Comparison of ENCODE assay signal across 10 cellular contexts in the genomic region with DNA sequence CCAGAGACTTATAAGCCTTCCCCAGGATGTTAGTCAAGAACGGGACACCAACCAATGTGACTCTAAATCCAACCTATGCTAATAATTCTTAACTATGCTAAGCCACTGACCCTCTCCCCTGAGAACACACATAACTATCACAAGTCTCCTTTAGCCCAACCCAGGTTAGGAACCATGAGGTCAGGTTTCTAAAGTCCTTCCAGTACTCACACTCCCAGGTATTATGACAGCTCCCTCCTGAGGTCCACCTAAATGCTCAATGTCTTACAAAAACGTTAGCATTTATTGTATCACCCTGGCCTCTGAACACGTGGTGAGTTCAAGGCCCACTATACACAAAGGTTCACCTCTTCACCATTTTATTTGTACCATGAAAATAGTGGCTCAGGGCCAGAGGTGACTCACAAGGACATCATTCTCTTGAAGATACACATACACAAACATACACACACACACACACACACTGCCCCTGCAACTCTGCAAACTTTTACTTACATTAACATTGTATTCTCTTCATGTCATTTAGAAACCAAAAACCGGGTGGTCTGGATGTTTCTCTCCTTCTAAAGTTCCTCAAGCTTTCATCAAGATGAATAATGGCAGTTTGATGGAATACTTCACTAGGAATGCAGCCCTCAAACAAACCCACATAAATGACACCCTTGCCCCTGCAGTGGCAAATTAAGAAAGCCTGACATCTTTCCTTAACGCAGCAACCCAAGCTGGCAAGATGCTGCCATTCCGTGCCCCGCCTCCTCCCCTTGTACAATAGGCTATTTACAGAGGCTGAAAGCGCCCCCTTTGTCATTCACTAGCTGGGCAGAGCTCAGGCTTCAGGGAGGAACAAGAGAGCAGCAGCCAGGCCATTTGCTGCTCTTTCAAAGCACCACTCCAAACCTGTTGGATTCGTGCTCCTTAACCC. TPM values are rescaled to one million over a fixed set of nuclear protein-coding genes. Genes with fewer than 3 reads are reported as not detected.
A peak's percentile ranks its signal among the peaks of the same experiment; 100 is the strongest.
DNase-seq lines count a peak whose midpoint lies in the region; ATAC-seq and TF ChIP-seq lines count a peak whose summit lies in the region.
"Had no signal": no experiment of that assay in that cellular context is flagged by ENCODE, and none has a peak within 500 bp of the region (broad histone marks: within the 10 kb centered on the region; RNA-seq: fewer than 3 reads in every experiment).

No MANE protein-coding gene starts in this region.

- H3K27me3 Mint-ChIP-seq in effector memory CD8-positive, alpha-beta T cell = no peaks in the 10 kb centered on the region

- peaks cover 26 to 43% of the 10 kb centered on the region in 2 donors for H3K4me1 Mint-ChIP-seq in effector memory CD8-positive, alpha-beta T cell (ENCODE audit: low read depth in 2 of 2)

- H4K5ac ChIP-seq in IMR-90 (ENCODE audit: low read depth, low read length) = no peak overlapping the region

- peak; percentile 91 for DNase-seq in IMR-90
- DNase-seq in SW480 (ENCODE audit: low spot score) = peak; percentile 50
- DNase-seq in right cardiac atrium = no peak
- DNase-seq in effector memory CD8-positive, alpha-beta T cell = no peak
- DNase-seq: MM.1S had no signal

- no peak overlapping the region for H3K23ac ChIP-seq in IMR-90 (ENCODE audit: low read depth, low read length)

- H3K18ac ChIP-seq in IMR-90 (ENCODE audit: low read depth, low read length) = no peak overlapping the region

- peaks cover 18 to 24% of the 10 kb centered on the region in 2 experiments; a peak in 3 of 4 replicates for H3K79me1 ChIP-seq in IMR-90 (ENCODE audit: low read depth in 1 of 2, low read length in 2 of 2)

- H3K4ac ChIP-seq in IMR-90 (ENCODE audit: low read depth, low read length) = no peak overlapping the region; the same call in 1 of the 2 replicates

- 33% methylated on average over 3 of the region's 9 CpGs; no CpG with 5 or more reads in 1 of the 2 experiments for WGBS in IMR-90 (ENCODE audit: extremely low coverage in 2 of 2, insufficient read length in 1 of 2), 2 experiments
- 52% methylated on average over 9 of the region's 9 CpGs for WGBS in right cardiac atrium

- intact Hi-C loops in IMR-90 (cut with micrococcal nuclease) (no loop called here), right cardiac atrium (cut with DNase I) (no loop called here)

- H2AK5ac ChIP-seq in IMR-90 (ENCODE audit: low read depth, low read length) = 0 out of 2 replicates have a peak overlapping the region, but pooled peaks have one; percentile 8

- POLR2A ChIA-PET in IMR-90 (lab: Charles Lee; ENCODE audit: unreplicated experiment) = no interaction called here

- peaks cover 27% of the 10 kb centered on the region for H4K20me1 ChIP-seq in IMR-90 (ENCODE audit: insufficient read depth, low read length)

- H3K4me1 ChIP-seq in IMR-90 (ENCODE audit: control insufficient read depth, insufficient read depth, low read length) = peaks cover 6% of the 10 kb centered on the region; the same call in 1 of the 2 replicates
- peaks cover 9% of the 10 kb centered on the region for H3K4me1 ChIP-seq in right cardiac atrium (ENCODE audit: control insufficient read depth, insufficient read depth, low read length)
- H3K4me1 ChIP-seq in skeletal muscle satellite cell (ENCODE audit: control insufficient read depth, insufficient read depth, low read length) = peaks cover 43% of the 10 kb centered on the region

- H3K4me3 ChIP-seq in IMR-90 (ENCODE audit: insufficient read depth, low read depth, low read length) (no peak overlapping the region), right cardiac atrium (ENCODE audit: low read length) (no peak overlapping the region), skeletal muscle satellite cell (ENCODE audit: low read length) (no peak overlapping the region)

- H4K8ac ChIP-seq in IMR-90 (ENCODE audit: low read depth in 2 of 2, low read length in 2 of 2) = no peak overlapping the region

- H3K27me3 ChIP-seq in IMR-90 (ENCODE audit: control insufficient read depth, insufficient read depth, low read length) (0 out of 2 replicates have a peak, but pooled peaks cover 1% of the 10 kb centered on the region), right cardiac atrium (ENCODE audit: control insufficient read depth, insufficient read depth) (no peaks in the 10 kb centered on the region), skeletal muscle satellite cell (ENCODE audit: control insufficient read depth, insufficient read depth, low read length) (no peaks in the 10 kb centered on the region)

- H2BK20ac ChIP-seq in IMR-90 (ENCODE audit: low read depth, low read length) = 0 out of 2 replicates have a peak overlapping the region, but pooled peaks have one; percentile 0

- no peak overlapping the region for H3K56ac ChIP-seq in IMR-90 (ENCODE audit: extremely low read depth, insufficient read depth, low read length)

- TF ChIP-seq RAD21 in IMR-90 (IDR thresholded peaks at IDR 0.05; ENCODE audit: low read length) = no peak

- H3K27ac ChIP-seq in IMR-90 (ENCODE audit: insufficient read depth, low read length) (no peak overlapping the region), right cardiac atrium (ENCODE audit: low read length) (peak overlapping the region; percentile 86)

- CTCF ChIA-PET in IMR-90 (lab: Yijun Ruan, JAX) = interaction anchor here (0.7 kb wide), 1 partner anchor 12 kb away, joined by 3 read pairs; no protein-coding TSS in a partner anchor

- TF ChIP-seq CTCF in IMR-90 (conservative IDR thresholded peaks at IDR 0.05; ENCODE audit: low read depth, low read length) = no peak

- no peak overlapping the region for H2BK15ac ChIP-seq in IMR-90 (ENCODE audit: low read depth, low read length)

- H3K9ac ChIP-seq in IMR-90 (ENCODE audit: low read depth, low read length) (no peak overlapping the region), skeletal muscle satellite cell (ENCODE audit: low read depth, low read length) (no peak overlapping the region)

- H3K9me3 Mint-ChIP-seq in effector memory CD8-positive, alpha-beta T cell = no peaks in the 10 kb centered on the region
- H3K9me3 Mint-ChIP-seq: mesothelial cell of epicardium had no signal

- dilution Hi-C loops in IMR-90 (cut with HindIII; ENCODE audit: low sequenced_read_pairs, unreplicated experiment) = no loop called here

- H2BK5ac ChIP-seq in IMR-90 (ENCODE audit: low read depth, low read length, poor library complexity, severe bottlenecking) = no peak overlapping the region

- peak overlapping the region in 1 of 2 donors; percentile 57 for H3K27ac Mint-ChIP-seq in effector memory CD8-positive, alpha-beta T cell
- H3K27ac Mint-ChIP-seq: mesothelial cell of epicardium had no signal

- no peak overlapping the region for H3K4me3 Mint-ChIP-seq in effector memory CD8-positive, alpha-beta T cell
- H3K4me3 Mint-ChIP-seq: mesothelial cell of epicardium had no signal

- no peak overlapping the region for H2AK9ac ChIP-seq in IMR-90 (replicated peaks; ENCODE audit: low read depth, low read length, poor library complexity)

- no peak overlapping the region for H4K91ac ChIP-seq in IMR-90 (ENCODE audit: insufficient read depth, low read depth, low read length)

- H3K9me3 ChIP-seq in IMR-90 (ENCODE audit: control insufficient read depth, insufficient read depth, low read length) = no peaks in the 10 kb centered on the region
- H3K9me3 ChIP-seq in right cardiac atrium (ENCODE audit: control insufficient read depth, low read length) = no peaks in the 10 kb centered on the region
- H3K9me3 ChIP-seq in skeletal muscle satellite cell (replicated peaks; ENCODE audit: low read length) = no peaks in the 10 kb centered on the region

- in situ Hi-C loops in IMR-90 (cut with MboI; ENCODE audit: low sequenced_read_pairs) = no loop called here

- no peak overlapping the region for H2AFZ ChIP-seq in IMR-90 (replicated peaks; ENCODE audit: low read length, poor library complexity)

- no TSS peak for BruUV-seq in IMR-90 (replicated peaks; lab: Mats Ljungman, UMichigan)

- ATAC-seq in IMR-90 (ENCODE audit: low read depth) = peak; percentile 67
- ATAC-seq in right cardiac atrium = no peak
- ATAC-seq in GM18519 (IDR thresholded peaks at IDR 0.05; ENCODE audit: low FRiP score, unreplicated experiment) = no peak
- no peak for ATAC-seq in GM18511 (IDR thresholded peaks at IDR 0.05; ENCODE audit: unreplicated experiment)
- no peak for ATAC-seq in GM19324 (IDR thresholded peaks at IDR 0.05; ENCODE audit: low FRiP score, unreplicated experiment)
- no peak for ATAC-seq in effector memory CD8-positive, alpha-beta T cell (replicated peaks)

- H3K4me2 ChIP-seq in IMR-90 (ENCODE audit: low read depth, low read length) (no peak overlapping the region; the same call in 1 of the 2 replicates), skeletal muscle satellite cell (ENCODE audit: low read length) (peak overlapping the region; percentile 59)

- no peaks in the 10 kb centered on the region for H3K36me3 ChIP-seq in IMR-90 (ENCODE audit: control insufficient read depth, insufficient read depth, low read length)
- H3K36me3 ChIP-seq in skeletal muscle satellite cell (ENCODE audit: insufficient read depth, low read length) = no peaks in the 10 kb centered on the region

- H3K36me3 Mint-ChIP-seq in effector memory CD8-positive, alpha-beta T cell (ENCODE audit: insufficient read depth) = peaks cover 21% of the 10 kb centered on the region
- H3K36me3 Mint-ChIP-seq: mesothelial cell of epicardium had no signal

- no peaks in the 10 kb centered on the region; the same call in 1 of the 2 replicates for H3K9me1 ChIP-seq in IMR-90 (ENCODE audit: insufficient read depth, low read length)

- no peak overlapping the region for H3K14ac ChIP-seq in IMR-90 (replicated peaks; ENCODE audit: low read depth, low read length)

- no peak overlapping the region; the same call in 1 of the 2 replicates for H2BK120ac ChIP-seq in IMR-90 (ENCODE audit: low read depth, low read length)

- no peak for TF ChIP-seq POLR2A in IMR-90 (IDR thresholded peaks at IDR 0.05; ENCODE audit: low read depth, low read length)

TF ChIP-seq in IMR-90, 13 proteins besides CTCF, POLR2A, EP300 and RAD21 (continues in another document):
- no peak for TF ChIP-seq MAZ (IDR thresholded peaks at IDR 0.05; ENCODE audit: borderline replicate concordance, low read depth, low read length)
- TF ChIP-seq, protein P1, sequence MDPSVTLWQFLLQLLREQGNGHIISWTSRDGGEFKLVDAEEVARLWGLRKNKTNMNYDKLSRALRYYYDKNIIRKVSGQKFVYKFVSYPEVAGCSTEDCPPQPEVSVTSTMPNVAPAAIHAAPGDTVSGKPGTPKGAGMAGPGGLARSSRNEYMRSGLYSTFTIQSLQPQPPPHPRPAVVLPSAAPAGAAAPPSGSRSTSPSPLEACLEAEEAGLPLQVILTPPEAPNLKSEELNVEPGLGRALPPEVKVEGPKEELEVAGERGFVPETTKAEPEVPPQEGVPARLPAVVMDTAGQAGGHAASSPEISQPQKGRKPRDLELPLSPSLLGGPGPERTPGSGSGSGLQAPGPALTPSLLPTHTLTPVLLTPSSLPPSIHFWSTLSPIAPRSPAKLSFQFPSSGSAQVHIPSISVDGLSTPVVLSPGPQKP (IDR thresholded peaks at IDR 0.05; ENCODE audit: borderline replicate concordance, low read depth, low read length) = no peak

RNA-seq across cellular contexts. Expression of gene ACSL1, which starts 17.7 kb away (rescaled TPM):
- total RNA-seq in IMR-90 (2012; rRNA removed) = 26.0 and 27.5 TPM in 2 replicates
- polyA plus RNA-seq in IMR-90 (2012; rRNA removed) = 9.8 and 14.4 TPM in 2 replicates
- polyA plus RNA-seq in IMR-90 (2012; cell fraction: cytosol; rRNA removed) = 5.3 and 8.6 TPM in 2 replicates
- 5.3 and 12.8 TPM in 2 replicates for polyA plus RNA-seq in IMR-90 (2012; cell fraction: nucleus; rRNA removed; ENCODE audit: low replicate concordance)
- 100 to 1,000 TPM in 2 of 4 donors, 10 to 100 TPM in 2; 94.6 to 149 (median 106) TPM for total RNA-seq in right cardiac atrium
- polyA plus RNA-seq in right cardiac atrium = 129 TPM
- 64.6 and 89.6 TPM in 2 replicates for total RNA-seq in skeletal muscle satellite cell (2012; rRNA removed)

Comparison
In these comparisons a context has a peak if more than half of its experiments do, and no peak if none do; other contexts are left out.
1. DNase-seq: peak in IMR-90 (single experiment) and SW480 (single experiment); none in right cardiac atrium (0 of 3) and effector memory CD8-positive, alpha-beta T cell (0 of 3).